In genomic region chr20:50285376-50286173, GRCh38 we compare ENCODE assay signal across 9 cellular contexts.
DNase-seq lines count a peak whose midpoint lies in the region; ATAC-seq, FAIRE-seq and TF ChIP-seq lines count a peak whose summit lies in the region.
"Had no signal": no experiment of that assay in that cellular context is flagged by ENCODE, and none has a peak within 500 bp of the region (broad histone marks: within the 10 kb centered on the region; RNA-seq: fewer than 3 reads in every experiment).

No MANE protein-coding gene starts in this region.

- ATAC-seq in GM21423 (IDR thresholded peaks at IDR 0.05; ENCODE audit: unreplicated experiment) (peak; percentile 52), GM21381 (IDR thresholded peaks at IDR 0.05; ENCODE audit: unreplicated experiment) (no peak)

- H3K4me1 Mint-ChIP-seq in T-helper 2 cell treated with Interferon-gamma antibody and Interleukin-4, amounts not matched to agents 5 μg/mL and 100 μg/mL, for 36 hours (ENCODE audit: low read depth) = peaks cover 22% of the 10 kb centered on the region
- H3K4me1 Mint-ChIP-seq: activated naive CD4-positive, alpha-beta T cell treated with anti-CD3 and anti-CD28 coated beads, Interleukin-2, amount 50 U/mL, for 24 hours had no signal

- no peaks in the 10 kb centered on the region for H3K9me3 Mint-ChIP-seq in T-helper 2 cell treated with Interferon-gamma antibody and Interleukin-4, amounts not matched to agents 5 μg/mL and 100 μg/mL, for 36 hours
- H3K9me3 Mint-ChIP-seq: activated naive CD4-positive, alpha-beta T cell treated with anti-CD3 and anti-CD28 coated beads, Interleukin-2, amount 50 U/mL, for 24 hours had no signal

- peak overlapping the region; percentile 65 for H3K27ac Mint-ChIP-seq in T-helper 2 cell treated with Interferon-gamma antibody and Interleukin-4, amounts not matched to agents 5 μg/mL and 100 μg/mL, for 36 hours
- H3K27ac Mint-ChIP-seq: activated naive CD4-positive, alpha-beta T cell treated with anti-CD3 and anti-CD28 coated beads, Interleukin-2, amount 50 U/mL, for 24 hours had no signal

- H3K36me3 ChIP-seq in ACC112 (ENCODE audit: insufficient read depth, low read length) = no peaks in the 10 kb centered on the region
- H3K36me3 ChIP-seq in left ventricle myocardium inferior = no peaks in the 10 kb centered on the region

- DNase-seq in T-helper 2 cell treated with Interferon-gamma antibody and Interleukin-4, amounts not matched to agents 5 μg/mL and 100 μg/mL, for 36 hours (ENCODE audit: low spot score) = peak; percentile 40
- DNase-seq in left ventricle myocardium inferior (no peak), GM12891 (ENCODE audit: insufficient read length, low spot score) (no peak), Kasumi-1 (lab: John Stamatoyannopoulos, UW) (no peak)

- H3K27me3 ChIP-seq in ACC112 (ENCODE audit: insufficient read depth, low read length) (no peaks in the 10 kb centered on the region), left ventricle myocardium inferior (ENCODE audit: low read depth) (no peaks in the 10 kb centered on the region)

- H3K27ac ChIP-seq in ACC112 (ENCODE audit: low read depth, low read length) = peak overlapping the region; percentile 97
- peak overlapping the region; percentile 85 for H3K27ac ChIP-seq in left ventricle myocardium inferior (replicated peaks)
- peak overlapping the region; percentile 21 for H3K27ac ChIP-seq in temporal lobe (ENCODE audit: low read depth, low read length)

- no peaks in the 10 kb centered on the region for H3K36me3 Mint-ChIP-seq in T-helper 2 cell treated with Interferon-gamma antibody and Interleukin-4, amounts not matched to agents 5 μg/mL and 100 μg/mL, for 36 hours (ENCODE audit: low read depth)
- H3K36me3 Mint-ChIP-seq: activated naive CD4-positive, alpha-beta T cell treated with anti-CD3 and anti-CD28 coated beads, Interleukin-2, amount 50 U/mL, for 24 hours had no signal

- no peak for FAIRE-seq in GM12891 (lab: Jason Lieb, UNC)

- H2AFZ ChIP-seq in ACC112 (ENCODE audit: low read length, unreplicated experiment) = peak overlapping the region; percentile 88

- H3K4me3 ChIP-seq in ACC112 (ENCODE audit: low read depth, low read length) (peak overlapping the region; percentile 61), left ventricle myocardium inferior (no peak overlapping the region)

- no peak overlapping the region for H3K4me3 Mint-ChIP-seq in T-helper 2 cell treated with Interferon-gamma antibody and Interleukin-4, amounts not matched to agents 5 μg/mL and 100 μg/mL, for 36 hours
- H3K4me3 Mint-ChIP-seq: activated naive CD4-positive, alpha-beta T cell treated with anti-CD3 and anti-CD28 coated beads, Interleukin-2, amount 50 U/mL, for 24 hours had no signal

- H3K27me3 Mint-ChIP-seq in T-helper 2 cell treated with Interferon-gamma antibody and Interleukin-4, amounts not matched to agents 5 μg/mL and 100 μg/mL, for 36 hours (ENCODE audit: low read depth) = no peaks in the 10 kb centered on the region
- H3K27me3 Mint-ChIP-seq: activated naive CD4-positive, alpha-beta T cell treated with anti-CD3 and anti-CD28 coated beads, Interleukin-2, amount 50 U/mL, for 24 hours had no signal

- H3K79me2 ChIP-seq in ACC112 (ENCODE audit: control insufficient read depth, insufficient read depth, low read length, unreplicated experiment) = no peaks in the 10 kb centered on the region

- TF ChIP-seq POLR2A in GM12891 (IDR thresholded peaks at IDR 0.05; ENCODE audit: low read depth, low read length) = no peak

- intact Hi-C loops in left ventricle myocardium inferior (cut with micrococcal nuclease) = no loop called here

- peak; percentile 11 for TF ChIP-seq CTCF in left ventricle myocardium inferior (IDR thresholded peaks at IDR 0.05; ENCODE audit: borderline replicate concordance)

- H3K4me1 ChIP-seq in ACC112 (ENCODE audit: control insufficient read depth, insufficient read depth, low read length, unreplicated experiment) (peaks cover 40% of the 10 kb centered on the region), left ventricle myocardium inferior (peaks cover 39% of the 10 kb centered on the region)

- H3K9me3 ChIP-seq in left ventricle myocardium inferior (replicated peaks) = no peaks in the 10 kb centered on the region

TF ChIP-seq in GM12891, 5 proteins besides CTCF, POLR2A, EP300 and RAD21:
- TF ChIP-seq POLR2AphosphoS5 (IDR thresholded peaks at IDR 0.05; ENCODE audit: low read depth, low read length) (no peak), TAF1 (IDR thresholded peaks at IDR 0.05; ENCODE audit: low read depth, low read length) (no peak), POU2F2 (IDR thresholded peaks at IDR 0.05; ENCODE audit: low read depth, low read length) (no peak), PAX5 (IDR thresholded peaks at IDR 0.05; ENCODE audit: insufficient read depth, low read length, severe bottlenecking) (no peak), SPI1 (IDR thresholded peaks at IDR 0.05; ENCODE audit: low read depth, low read length) (no peak)

Comparison
In these comparisons a context has a peak if more than half of its experiments do, and no peak if none do; other contexts are left out.
1. H3K27ac ChIP-seq: peak in every context shown above with its lines; median percentile 97 in ACC112; 85 in left ventricle myocardium inferior; 21 in temporal lobe.